8 cellular contexts compared by ENCODE assay signal in the genomic region with DNA sequence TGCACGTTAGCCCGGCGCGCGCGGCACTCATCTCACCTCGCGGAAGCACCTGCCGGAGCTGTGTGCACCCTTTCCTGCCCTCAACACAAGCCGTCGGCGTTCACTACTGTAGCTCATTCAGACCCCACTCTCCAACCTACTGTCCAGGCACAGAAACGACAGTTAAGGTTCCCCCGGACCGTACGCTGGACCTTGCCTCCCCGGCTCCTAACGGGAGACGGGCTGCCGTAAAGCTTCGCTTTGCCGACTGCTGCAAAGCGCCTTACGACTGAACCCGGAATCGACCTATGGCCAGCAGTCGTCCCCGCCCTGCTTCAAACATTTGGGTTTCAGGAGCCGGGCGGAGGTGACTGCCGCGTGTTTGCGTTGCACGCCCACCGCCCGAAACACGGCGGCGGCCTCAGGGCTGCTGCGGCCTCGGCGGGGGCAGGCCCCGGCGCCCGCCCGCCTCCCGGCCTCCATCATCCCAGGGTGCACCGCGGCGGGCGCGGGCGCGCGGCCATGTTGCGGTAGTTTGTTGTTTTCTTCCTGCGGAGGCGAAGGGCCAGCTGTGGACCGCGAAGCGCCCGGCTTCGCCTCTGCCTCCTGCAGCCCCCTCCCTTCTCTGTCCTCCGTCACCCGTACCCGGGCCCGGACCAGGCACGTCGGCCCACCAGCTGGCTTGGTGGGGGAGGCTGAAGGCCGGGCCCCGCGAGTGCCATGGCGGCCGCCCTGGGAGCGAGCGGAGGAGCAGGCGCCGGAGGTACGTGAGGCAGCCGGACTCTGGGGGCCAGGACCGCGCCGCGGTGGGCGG. TPM values are rescaled to one million over a fixed set of nuclear protein-coding genes. Genes with fewer than 3 reads are reported as not detected.
A peak's percentile ranks its signal among the peaks of the same experiment; 100 is the strongest.
DNase-seq lines count a peak whose midpoint lies in the region; ATAC-seq and TF ChIP-seq lines count a peak whose summit lies in the region.

A gene with protein sequence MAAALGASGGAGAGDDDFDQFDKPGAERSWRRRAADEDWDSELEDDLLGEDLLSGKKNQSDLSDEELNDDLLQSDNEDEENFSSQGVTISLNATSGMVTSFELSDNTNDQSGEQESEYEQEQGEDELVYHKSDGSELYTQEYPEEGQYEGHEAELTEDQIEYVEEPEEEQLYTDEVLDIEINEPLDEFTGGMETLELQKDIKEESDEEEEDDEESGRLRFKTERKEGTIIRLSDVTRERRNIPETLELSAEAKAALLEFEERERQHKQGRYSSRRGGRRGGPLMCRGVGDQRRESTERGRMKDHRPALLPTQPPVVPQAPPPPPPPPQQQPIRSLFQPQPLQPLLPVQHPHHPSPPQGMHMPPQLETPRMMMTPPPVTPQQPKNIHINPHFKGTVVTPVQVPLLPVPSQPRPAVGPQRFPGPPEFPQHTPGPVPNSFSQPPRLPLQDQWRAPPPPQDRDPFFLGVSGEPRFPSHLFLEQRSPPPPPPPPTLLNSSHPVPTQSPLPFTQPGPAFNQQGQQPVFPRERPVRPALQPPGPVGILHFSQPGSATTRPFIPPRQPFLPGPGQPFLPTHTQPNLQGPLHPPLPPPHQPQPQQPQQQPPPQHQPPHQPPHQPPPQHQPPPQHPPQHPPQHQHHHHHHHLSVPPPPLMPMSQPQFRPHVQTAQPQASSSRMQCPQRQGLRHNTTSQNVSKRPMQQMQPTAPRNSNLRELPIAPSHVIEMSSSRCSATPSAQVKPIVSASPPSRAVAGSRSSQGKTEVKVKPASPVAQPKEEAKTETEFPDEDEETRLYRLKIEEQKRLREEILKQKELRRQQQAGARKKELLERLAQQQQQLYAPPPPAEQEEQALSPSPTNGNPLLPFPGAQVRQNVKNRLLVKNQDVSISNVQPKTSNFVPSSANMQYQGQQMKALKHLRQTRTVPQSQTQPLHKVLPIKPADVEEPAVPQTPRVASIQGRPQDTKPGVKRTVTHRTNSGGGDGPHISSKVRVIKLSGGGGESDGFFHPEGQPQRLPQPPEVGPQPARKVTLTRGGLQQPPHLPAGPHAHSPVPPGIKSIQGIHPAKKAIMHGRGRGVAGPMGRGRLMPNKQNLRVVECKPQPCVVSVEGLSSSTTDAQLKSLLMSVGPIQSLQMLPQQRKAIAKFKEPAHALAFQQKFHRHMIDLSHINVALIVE (plus strand): TSS at position 484 of the 793 bp plus-strand sequence. CDS start 216 bp downstream, at position 700.

- H3K36me3 Mint-ChIP-seq in activated CD4-positive, alpha-beta memory T cell treated with anti-CD3 and anti-CD28 coated beads for 36 hours = peaks cover 64% of the 10 kb centered on the region

- CTCF ChIA-PET in activated CD4-positive, alpha-beta memory T cell treated with anti-CD3 and anti-CD28 coated beads for 36 hours (lab: Charles Lee) = interaction anchor here (0.6 to 1.4 kb wide), 6 partner anchors 22 to 123 kb away, joined by 3 to 10 read pairs (median 4); no protein-coding TSS in a partner anchor

- 0% methylated on average over 51 to 53 of the region's 85 CpGs for WGBS in lower leg skin, 2 donors

- ATAC-seq in GM19395 (IDR thresholded peaks at IDR 0.05; ENCODE audit: unreplicated experiment) = peak; percentile 78
- peak; percentile 49 for ATAC-seq in HG03558 (IDR thresholded peaks at IDR 0.05; ENCODE audit: extremely low read depth, unreplicated experiment)

- TF ChIP-seq CTCF in lower leg skin (IDR thresholded peaks at IDR 0.05) = no peak

- H3K27ac Mint-ChIP-seq in activated CD4-positive, alpha-beta memory T cell treated with anti-CD3 and anti-CD28 coated beads for 36 hours = peak within 1 kb of the TSS; percentile 94

- no peaks in the 10 kb centered on the region for H3K27me3 ChIP-seq in duodenal mucosa (ENCODE audit: control insufficient read depth in 1 of 2, insufficient read depth in 2 of 2, low read length in 2 of 2)

- intact Hi-C loops in activated CD4-positive, alpha-beta memory T cell treated with anti-CD3 and anti-CD28 coated beads for 36 hours (cut with micrococcal nuclease) = loop anchor here (1.0 to 10.0 kb wide), 7 partner anchors 16 to 1490 kb away; a partner anchor contains a TSS
- intact Hi-C loops in lower leg skin (cut with DNase I; ENCODE audit: low total_unique reads) = no loop called here

- H3K27me3 Mint-ChIP-seq in activated CD4-positive, alpha-beta memory T cell treated with anti-CD3 and anti-CD28 coated beads for 36 hours = no peaks in the 10 kb centered on the region

- no peak for TF ChIP-seq POLR2A in lower leg skin (IDR thresholded peaks at IDR 0.05)

- peaks cover 13% of the 10 kb centered on the region for H3K9me3 Mint-ChIP-seq in activated CD4-positive, alpha-beta memory T cell treated with anti-CD3 and anti-CD28 coated beads for 36 hours

- H3K4me1 Mint-ChIP-seq in activated CD4-positive, alpha-beta memory T cell treated with anti-CD3 and anti-CD28 coated beads for 36 hours (ENCODE audit: low read depth) = peaks cover 40% of the 10 kb centered on the region

- peaks cover 6 to 12% of the 10 kb centered on the region in 2 donors for H3K9me3 ChIP-seq in duodenal mucosa (ENCODE audit: control insufficient read depth in 1 of 2, low read length in 2 of 2)

- H3K36me3 ChIP-seq in duodenal mucosa (ENCODE audit: control insufficient read depth in 1 of 2, insufficient read depth in 2 of 2, low read length in 2 of 2) = peaks cover 13 to 26% of the 10 kb centered on the region in 2 donors

- POLR2A ChIA-PET in activated CD4-positive, alpha-beta memory T cell treated with anti-CD3 and anti-CD28 coated beads for 36 hours (lab: Charles Lee) = interaction anchor here (0.6 to 1.4 kb wide), 7 partner anchors 21 to 438 kb away, joined by 3 to 6 read pairs (median 3); no protein-coding TSS in a partner anchor

- H3K27ac ChIP-seq in duodenal mucosa (ENCODE audit: low read depth, low read length) = peak within 1 kb of the TSS; percentile 92

- H3K4me1 ChIP-seq in duodenal mucosa (ENCODE audit: control insufficient read depth in 1 of 2, insufficient read depth in 2 of 2, low read length in 2 of 2) = peaks cover 14 to 21% of the 10 kb centered on the region in 2 donors

- H3K9ac ChIP-seq in duodenal mucosa (ENCODE audit: low read depth in 1 of 2, low read length in 2 of 2) = peak within 1 kb of the TSS; percentile 90 to 97

- H3K4me3 ChIP-seq in duodenal mucosa (ENCODE audit: low read depth in 1 of 2, low read length in 2 of 2) (peak within 1 kb of the TSS; percentile 90 to 98), lower leg skin (ENCODE audit: low read depth, poor library complexity, severe bottlenecking) (peak within 1 kb of the TSS; percentile 96)

- peak within 1 kb of the TSS; percentile 89 for H3K4me3 Mint-ChIP-seq in activated CD4-positive, alpha-beta memory T cell treated with anti-CD3 and anti-CD28 coated beads for 36 hours

- peak; percentile 86 for DNase-seq in CD1c-positive myeloid dendritic cell (ENCODE audit: extremely low spot score)
- peak; percentile 74 for DNase-seq in NCI-H774 (lab: John Stamatoyannopoulos, UW)
- DNase-seq in activated CD4-positive, alpha-beta memory T cell treated with anti-CD3 and anti-CD28 coated beads for 36 hours = peak; percentile 87
- peak; percentile 68 to 95 for DNase-seq in lower leg skin (ENCODE audit: low spot score in 2 of 2)
- peak; percentile 76 to 77 for DNase-seq in stimulated activated CD4-positive, alpha-beta T cell treated with anti-CD3 and anti-CD28 coated beads, Interleukin-4, amount 100 ng/mL, for 4 hours

RNA-seq across cellular contexts. Expression of the gene that starts here (rescaled TPM):
- 10 to 100 TPM; 57.7 to 65.3 TPM for total RNA-seq in activated CD4-positive, alpha-beta memory T cell treated with anti-CD3 and anti-CD28 coated beads for 36 hours
- total RNA-seq in lower leg skin = 10 to 100 TPM; 35.8 to 83.9 (median 56.7) TPM

Comparison
In these comparisons a context has a peak if more than half of its experiments do, and no peak if none do; other contexts are left out.
1. Peak in every context shown above with its lines: DNase-seq, ATAC-seq, H3K4me3 ChIP-seq and H3K27ac ChIP-seq.